In genomic region chr22:38290347-38290746, GRCh38 we compare ENCODE assay signal across 24 cellular contexts. TPM values are rescaled to one million over a fixed set of nuclear protein-coding genes. Genes with fewer than 3 reads are reported as not detected.
DNase-seq lines count a peak whose midpoint lies in the region; ATAC-seq, FAIRE-seq and TF ChIP-seq lines count a peak whose summit lies in the region.
"Had no signal": no experiment of that assay in that cellular context is flagged by ENCODE, and none has a peak within 500 bp of the region (broad histone marks: within the 10 kb centered on the region; RNA-seq: fewer than 3 reads in every experiment).

No MANE protein-coding gene starts in this region.

- no peak overlapping the region for H3K4me3 Mint-ChIP-seq in astrocyte (ENCODE audit: unreplicated experiment)
- H3K4me3 Mint-ChIP-seq in naive thymus-derived CD8-positive, alpha-beta T cell = no peak overlapping the region
- H3K4me3 Mint-ChIP-seq: activated CD4-positive, alpha-beta T cell treated with anti-CD3 and anti-CD28 coated beads, Interleukin-2, amount 10 ng/mL, durations not matched to agents 7 days and 5 days had no signal

- no peaks in the 10 kb centered on the region for H3K9me3 ChIP-seq in breast epithelium
- no peaks in the 10 kb centered on the region for H3K9me3 ChIP-seq in mammary epithelial cell (replicated peaks; ENCODE audit: insufficient read depth, low read length)
- H3K9me3 ChIP-seq in astrocyte (ENCODE audit: insufficient read depth, low read depth, low read length) = no peaks in the 10 kb centered on the region
- H3K9me3 ChIP-seq: adrenal gland, HAP-1, pancreas, sigmoid colon, upper lobe of right lung had no signal

- WGBS in mammary epithelial cell (ENCODE audit: low coverage, missing lambda C conversion rate) = 85% methylated on average over 3 of the region's 8 CpGs

- in situ Hi-C loops in mammary epithelial cell (cut with MboI; ENCODE audit: low sequenced_read_pairs in 2 of 2) = no loop called here

- no peak for TF ChIP-seq POLR2A in breast epithelium (IDR thresholded peaks at IDR 0.05)

- H3K27ac ChIP-seq in breast epithelium (peak overlapping the region; percentile 22 to 35), mammary epithelial cell (ENCODE audit: insufficient read depth, low read depth, low read length) (no peak overlapping the region), astrocyte (ENCODE audit: low read depth, low read length) (no peak overlapping the region)
- H3K27ac ChIP-seq: pancreas, upper lobe of right lung had no signal

- no TSS peak for BruUV-seq in mammary epithelial cell (replicated peaks; lab: Mats Ljungman, UMichigan)

- dilution Hi-C loops in mammary epithelial cell (cut with HindIII; ENCODE audit: low sequenced_read_pairs) = no loop called here

- H3K36me3 ChIP-seq in breast epithelium = peaks cover 7% of the 10 kb centered on the region
- peaks cover 22% of the 10 kb centered on the region for H3K36me3 ChIP-seq in mammary epithelial cell (ENCODE audit: insufficient read depth, low read length)
- peaks cover 16% of the 10 kb centered on the region for H3K36me3 ChIP-seq in astrocyte (ENCODE audit: insufficient read depth, low read length)

- DNase-seq in breast epithelium (ENCODE audit: low spot score in 2 of 2) = no peak
- DNase-seq in mammary epithelial cell = no peak
- no peak for DNase-seq in astrocyte (ENCODE audit: low read depth)
- no peak for DNase-seq in naive thymus-derived CD8-positive, alpha-beta T cell
- DNase-seq in activated CD4-positive, alpha-beta T cell treated with anti-CD3 and anti-CD28 coated beads, Interleukin-2, amount 50 U/mL, for 1 hour = no peak
- no peak for DNase-seq in hippocampal formation (lab: John Stamatoyannopoulos, UW)
- no peak for DNase-seq in stimulated activated CD4-positive, alpha-beta T cell treated with anti-CD3 and anti-CD28 coated beads, Interleukin-4, amount 100 ng/mL, for 1 hour
- DNase-seq: activated CD4-positive, alpha-beta T cell treated with anti-CD3 and anti-CD28 coated beads, Interleukin-2, amount 10 ng/mL, durations not matched to agents 7 days and 5 days; activated gamma-delta T cell; adrenal gland; dorsolateral prefrontal cortex; GDM1; left ventricle myocardium superior; MV-4-11; NCI-H2029 treated with DMSO at 0.1 percent for 48 hours; NCI-H510A; pancreas; SHP77 treated with DMSO at 0.1 percent for 48 hours; sigmoid colon; stimulated activated naive CD4-positive, alpha-beta T cell treated with Interleukin-2 at 50 U/mL for 16 hours had no signal

- H3K27me3 Mint-ChIP-seq in astrocyte (ENCODE audit: low read depth, unreplicated experiment) = no peaks in the 10 kb centered on the region
- no peaks in the 10 kb centered on the region for H3K27me3 Mint-ChIP-seq in naive thymus-derived CD8-positive, alpha-beta T cell
- H3K27me3 Mint-ChIP-seq: activated CD4-positive, alpha-beta T cell treated with anti-CD3 and anti-CD28 coated beads, Interleukin-2, amount 10 ng/mL, durations not matched to agents 7 days and 5 days had no signal

- no peak overlapping the region for H3K4me3 ChIP-seq in breast epithelium
- no peak overlapping the region for H3K4me3 ChIP-seq in mammary epithelial cell (replicated peaks in 1 of 3; ENCODE audit: insufficient read depth in 1 of 3, low read depth in 2 of 3, low read length in 3 of 3)
- H3K4me3 ChIP-seq in astrocyte (ENCODE audit: insufficient read depth, low read depth, low read length) = no peak overlapping the region
- H3K4me3 ChIP-seq: adrenal gland, dorsolateral prefrontal cortex, HAP-1, pancreas, sigmoid colon, upper lobe of right lung had no signal

- H3K79me2 ChIP-seq in mammary epithelial cell (ENCODE audit: insufficient read depth, low read length) (peaks cover 21% of the 10 kb centered on the region), astrocyte (ENCODE audit: insufficient read depth, low read length) (peaks cover 10% of the 10 kb centered on the region)

- no peaks in the 10 kb centered on the region for H4K20me1 ChIP-seq in mammary epithelial cell (ENCODE audit: insufficient read depth, low read length)
- H4K20me1 ChIP-seq in astrocyte (ENCODE audit: insufficient read depth, low read length) = peaks cover 55% of the 10 kb centered on the region

- no peak overlapping the region for H3K9ac ChIP-seq in mammary epithelial cell (ENCODE audit: insufficient read depth, low read length)
- H3K9ac ChIP-seq in astrocyte (ENCODE audit: low read length) = no peak overlapping the region

- no peak for TF ChIP-seq CTCF in breast epithelium (IDR thresholded peaks at IDR 0.05)
- TF ChIP-seq CTCF in mammary epithelial cell (conservative IDR thresholded peaks at IDR 0.05 in 1 of 2, IDR thresholded peaks at IDR 0.05 in 1 of 2; ENCODE audit: extremely low read depth in 1 of 2, insufficient read depth in 1 of 2, low read depth in 1 of 2, low read length in 2 of 2) = no peak
- TF ChIP-seq CTCF in astrocyte (IDR thresholded peaks at IDR 0.05; ENCODE audit: insufficient read depth, low read depth, low read length) = no peak

- H3K4me1 ChIP-seq in breast epithelium (no peaks in the 10 kb centered on the region), mammary epithelial cell (ENCODE audit: insufficient read depth, low read length) (no peaks in the 10 kb centered on the region), astrocyte (ENCODE audit: insufficient read depth, low read length) (no peaks in the 10 kb centered on the region)
- H3K4me1 ChIP-seq: adrenal gland, HAP-1, pancreas, upper lobe of right lung had no signal

- peak overlapping the region; percentile 12 for H3K27ac Mint-ChIP-seq in astrocyte (ENCODE audit: unreplicated experiment)
- peak overlapping the region in 6 of 10 donors; percentile 4 to 69 (median 18) for H3K27ac Mint-ChIP-seq in naive thymus-derived CD8-positive, alpha-beta T cell
- H3K27ac Mint-ChIP-seq: activated CD4-positive, alpha-beta T cell treated with anti-CD3 and anti-CD28 coated beads, Interleukin-2, amount 10 ng/mL, durations not matched to agents 7 days and 5 days had no signal

- CTCF ChIA-PET in mammary epithelial cell (lab: Charles Lee; ENCODE audit: low non-redundant PET) = no interaction called here

- no peak for ATAC-seq in naive thymus-derived CD8-positive, alpha-beta T cell
- ATAC-seq in HG03439 (IDR thresholded peaks at IDR 0.05; ENCODE audit: unreplicated experiment) = no peak

- no peaks in the 10 kb centered on the region for H3K9me3 Mint-ChIP-seq in astrocyte (ENCODE audit: unreplicated experiment)
- H3K9me3 Mint-ChIP-seq in naive thymus-derived CD8-positive, alpha-beta T cell = no peaks in the 10 kb centered on the region
- H3K9me3 Mint-ChIP-seq: activated CD4-positive, alpha-beta T cell treated with anti-CD3 and anti-CD28 coated beads, Interleukin-2, amount 10 ng/mL, durations not matched to agents 7 days and 5 days had no signal

- peaks cover 9% of the 10 kb centered on the region for H3K4me1 Mint-ChIP-seq in astrocyte (ENCODE audit: low read depth, unreplicated experiment)
- peaks cover 0 to 2% (median 0%) of the 10 kb centered on the region in 4 donors for H3K4me1 Mint-ChIP-seq in naive thymus-derived CD8-positive, alpha-beta T cell
- H3K4me1 Mint-ChIP-seq: activated CD4-positive, alpha-beta T cell treated with anti-CD3 and anti-CD28 coated beads, Interleukin-2, amount 10 ng/mL, durations not matched to agents 7 days and 5 days had no signal

- FAIRE-seq in astrocyte (lab: Jason Lieb, UNC) = no peak
- FAIRE-seq: A204.1, pancreas had no signal

- H3K27me3 ChIP-seq in breast epithelium (no peaks in the 10 kb centered on the region), mammary epithelial cell (ENCODE audit: insufficient read depth, low read length) (no peaks in the 10 kb centered on the region), astrocyte (ENCODE audit: insufficient read depth, low read length) (no peaks in the 10 kb centered on the region)
- H3K27me3 ChIP-seq: adrenal gland, dorsolateral prefrontal cortex, pancreas, sigmoid colon, upper lobe of right lung had no signal

- H3K4me2 ChIP-seq in mammary epithelial cell (ENCODE audit: insufficient read depth, low read depth, low read length) = no peak overlapping the region
- no peak overlapping the region for H3K4me2 ChIP-seq in astrocyte (ENCODE audit: low read length)

- peaks cover 17% of the 10 kb centered on the region for H3K36me3 Mint-ChIP-seq in astrocyte (ENCODE audit: low read depth, unreplicated experiment)
- H3K36me3 Mint-ChIP-seq in naive thymus-derived CD8-positive, alpha-beta T cell = peaks cover 0 to 12% (median 0%) of the 10 kb centered on the region in 3 donors

- POLR2A ChIA-PET in naive thymus-derived CD8-positive, alpha-beta T cell (lab: Charles Lee) = no interaction called here

- H2AFZ ChIP-seq in mammary epithelial cell (ENCODE audit: low read depth, low read length) = no peak overlapping the region
- no peak overlapping the region for H2AFZ ChIP-seq in astrocyte (ENCODE audit: low read depth, low read length)

- intact Hi-C loops in breast epithelium (cut with DNase I; ENCODE audit: low total_unique reads) = no loop called here
- intact Hi-C loops in mammary epithelial cell (cut with micrococcal nuclease) = no loop called here

RNA-seq across cellular contexts. Expression of gene TMEM184B, which starts 17.5 kb away (rescaled TPM):
- total RNA-seq in breast epithelium (10 to 100 TPM; 30.6 to 49.5 (median 42.4) TPM), mammary epithelial cell (10 to 100 TPM; 26.2 to 68.5 TPM), astrocyte (109 and 114 TPM in 2 replicates)
- 41.1 TPM for polyA plus RNA-seq in mammary epithelial cell
- 58.2 TPM for polyA minus RNA-seq in mammary epithelial cell
- 10 to 100 TPM; 25.5 to 26.8 TPM for total RNA-seq in naive thymus-derived CD8-positive, alpha-beta T cell
- polyA plus RNA-seq in naive thymus-derived CD8-positive, alpha-beta T cell = 10 to 100 TPM in 1 of 3 donors, 1 to 10 TPM in 2; 5.1 to 13.0 (median 5.4) TPM

RNA-seq across cellular contexts. Expression of gene CSNK1E, which starts 26.9 kb away (rescaled TPM):
- total RNA-seq in breast epithelium (100 to 1,000 TPM in 2 of 3 donors, 10 to 100 TPM in 1; 83.0 to 147 (median 117) TPM), mammary epithelial cell (100 to 1,000 TPM; 156 to 370 TPM), astrocyte (157 and 171 TPM in 2 replicates)
- polyA plus RNA-seq in mammary epithelial cell = 255 TPM
- 212 TPM for polyA minus RNA-seq in mammary epithelial cell
- 100 to 1,000 TPM; 113 to 116 TPM for total RNA-seq in naive thymus-derived CD8-positive, alpha-beta T cell
- 10 to 100 TPM in 2 of 3 donors, 1 to 10 TPM in 1; 9.1 to 16.1 (median 15.0) TPM for polyA plus RNA-seq in naive thymus-derived CD8-positive, alpha-beta T cell

Comparison
In these comparisons a context has a peak if more than half of its experiments do, and no peak if none do; other contexts are left out.
1. H3K27ac ChIP-seq: peak in breast epithelium (2 of 2); none in mammary epithelial cell (single experiment) and astrocyte (single experiment).